In genomic region chr1:114758251-114758832, GRCh38 we compare ENCODE assay signal across 8 cellular contexts. TPM values are rescaled to one million over a fixed set of nuclear protein-coding genes. Genes with fewer than 3 reads are reported as not detected.
DNase-seq lines count a peak whose midpoint lies in the region; ATAC-seq and TF ChIP-seq lines count a peak whose summit lies in the region.

No MANE protein-coding gene starts in this region.

- no peaks in the 10 kb centered on the region for H3K27me3 Mint-ChIP-seq in activated naive CD4-positive, alpha-beta T cell treated with anti-CD3 and anti-CD28 coated beads, Interleukin-2, amount 10 ng/mL, durations not matched to agents 7 days and 5 days

- ATAC-seq in GM19467 (IDR thresholded peaks at IDR 0.05; ENCODE audit: unreplicated experiment) (no peak), HG02852 (IDR thresholded peaks at IDR 0.05; ENCODE audit: unreplicated experiment) (no peak)

- no peaks in the 10 kb centered on the region for H3K9me2 ChIP-seq in SU-DHL-6 (replicated peaks; ENCODE audit: insufficient read depth, low read length)

- no peak for DNase-seq in activated naive CD4-positive, alpha-beta T cell treated with anti-CD3 and anti-CD28 coated beads, Interleukin-2, amount 10 ng/mL, durations not matched to agents 7 days and 5 days
- no peak for DNase-seq in activated naive CD4-positive, alpha-beta T cell treated with anti-CD3 and anti-CD28 coated beads, Interleukin-2, amount 50 U/mL, for 16 hours
- DNase-seq in fibroblast of pulmonary artery (ENCODE audit: low read depth): no peak
- DNase-seq in amniotic stem cell (lab: John Stamatoyannopoulos, UW): no peak

- peaks cover 6% of the 10 kb centered on the region for H3K9me3 Mint-ChIP-seq in activated naive CD4-positive, alpha-beta T cell treated with anti-CD3 and anti-CD28 coated beads, Interleukin-2, amount 10 ng/mL, durations not matched to agents 7 days and 5 days

- H3K27ac Mint-ChIP-seq in activated naive CD4-positive, alpha-beta T cell treated with anti-CD3 and anti-CD28 coated beads, Interleukin-2, amount 10 ng/mL, durations not matched to agents 7 days and 5 days: peak overlapping the region; percentile 100

- H2AFZ ChIP-seq in SU-DHL-6 (ENCODE audit: low read depth, low read length, severe bottlenecking): peak overlapping the region; percentile 91

- H3K4me2 ChIP-seq in SU-DHL-6 (ENCODE audit: low read depth, low read length, poor library complexity, severe bottlenecking) (peak overlapping the region; percentile 88), skeletal muscle satellite cell (ENCODE audit: low read length) (peak overlapping the region; percentile 78)

- H3K27ac ChIP-seq in SU-DHL-6 (ENCODE audit: low read depth, low read length): peak overlapping the region; percentile 92; the same call in 1 of the 2 replicates

- H3K36me3 ChIP-seq in SU-DHL-6 (ENCODE audit: low read length) (0 out of 2 replicates have a peak, but pooled peaks cover 2% of the 10 kb centered on the region), skeletal muscle satellite cell (ENCODE audit: insufficient read depth, low read length) (no peaks in the 10 kb centered on the region)

- peaks cover 14% of the 10 kb centered on the region for H3F3A ChIP-seq in SU-DHL-6 (ENCODE audit: insufficient read depth)

- peaks cover 44% of the 10 kb centered on the region for H3K79me2 ChIP-seq in SU-DHL-6 (ENCODE audit: insufficient read depth, low read length)

- H4K20me1 ChIP-seq in SU-DHL-6 (ENCODE audit: low read depth, low read length): peaks cover 32% of the 10 kb centered on the region

- CTCF ChIA-PET in activated naive CD4-positive, alpha-beta T cell treated with anti-CD3 and anti-CD28 coated beads, Interleukin-2, amount 10 ng/mL, durations not matched to agents 7 days and 5 days (lab: Charles Lee): interaction anchor here (0.9 to 1.3 kb wide), 2 partner anchors 13 to 17 kb away, joined by 3 read pairs; no protein-coding TSS in a partner anchor

- H3K9me3 ChIP-seq in SU-DHL-6 (ENCODE audit: insufficient read depth, low read length) (no peaks in the 10 kb centered on the region), skeletal muscle satellite cell (replicated peaks; ENCODE audit: low read length) (no peaks in the 10 kb centered on the region)

- H3K4me1 Mint-ChIP-seq in activated naive CD4-positive, alpha-beta T cell treated with anti-CD3 and anti-CD28 coated beads, Interleukin-2, amount 10 ng/mL, durations not matched to agents 7 days and 5 days: peaks cover 47% of the 10 kb centered on the region

- peak overlapping the region; percentile 100 for H3K4me3 Mint-ChIP-seq in activated naive CD4-positive, alpha-beta T cell treated with anti-CD3 and anti-CD28 coated beads, Interleukin-2, amount 10 ng/mL, durations not matched to agents 7 days and 5 days

- H3K4me3 ChIP-seq in SU-DHL-6 (ENCODE audit: insufficient read depth, low read length, poor library complexity, severe bottlenecking) (peak overlapping the region; percentile 96), fibroblast of pulmonary artery (replicated peaks; ENCODE audit: low read depth, low read length) (peak overlapping the region; percentile 99), skeletal muscle satellite cell (ENCODE audit: low read length) (peak overlapping the region; percentile 93)

- peaks cover 23% of the 10 kb centered on the region for H3K36me3 Mint-ChIP-seq in activated naive CD4-positive, alpha-beta T cell treated with anti-CD3 and anti-CD28 coated beads, Interleukin-2, amount 10 ng/mL, durations not matched to agents 7 days and 5 days

- no peaks in the 10 kb centered on the region for H3K27me3 ChIP-seq in SU-DHL-6 (ENCODE audit: low read length)
- no peaks in the 10 kb centered on the region for H3K27me3 ChIP-seq in skeletal muscle satellite cell (ENCODE audit: control insufficient read depth, insufficient read depth, low read length)

- peaks cover 28% of the 10 kb centered on the region for H3K4me1 ChIP-seq in skeletal muscle satellite cell (ENCODE audit: control insufficient read depth, insufficient read depth, low read length)

- TF ChIP-seq CTCF in SU-DHL-6 (IDR thresholded peaks at IDR 0.05; ENCODE audit: insufficient read depth, low read length, poor library complexity, severe bottlenecking): no peak
- TF ChIP-seq CTCF in fibroblast of pulmonary artery (IDR thresholded peaks at IDR 0.05; ENCODE audit: low read length, missing control alignments): no peak

- H3K9ac ChIP-seq in SU-DHL-6 (ENCODE audit: low read length) (peak overlapping the region; percentile 98), skeletal muscle satellite cell (ENCODE audit: low read depth, low read length) (peak overlapping the region; percentile 98)

RNA-seq across cellular contexts. Expression of gene CSDE1, which starts 0.6 kb away (rescaled TPM):
- total RNA-seq in skeletal muscle satellite cell (2012; rRNA removed): 338 and 400 TPM in 2 replicates

RNA-seq across cellular contexts. Expression of gene SIKE1, which starts 22.1 kb away (rescaled TPM):
- 31.7 and 38.0 TPM in 2 replicates for total RNA-seq in skeletal muscle satellite cell (2012; rRNA removed)

RNA-seq across cellular contexts. Expression of gene NRAS, which starts 41.8 kb away (rescaled TPM):
- total RNA-seq in skeletal muscle satellite cell (2012; rRNA removed): 70.6 and 81.6 TPM in 2 replicates
